Comparison of ENCODE assay signal across 9 cellular contexts in genomic region chr7:2158331-2159175, GRCh38.
DNase-seq lines count a peak whose midpoint lies in the region; ATAC-seq and TF ChIP-seq lines count a peak whose summit lies in the region.
"Had no signal": no experiment of that assay in that cellular context is flagged by ENCODE, and none has a peak within 500 bp of the region (broad histone marks: within the 10 kb centered on the region; RNA-seq: fewer than 3 reads in every experiment).

No MANE protein-coding gene starts in this region.

- TF ChIP-seq POLR2A in stomach (IDR thresholded peaks at IDR 0.05) = no peak

- H3K4me3 ChIP-seq in SK-N-MC (no peak overlapping the region), iPS-18a (ENCODE audit: low read length) (no peak overlapping the region), stomach (no peak overlapping the region)

- 79 to 87% (median 81%) methylated on average over 12 to 13 of the region's 13 CpGs for WGBS in stomach, 5 donors

- H3K27ac ChIP-seq in SK-N-MC (peak overlapping the region; percentile 39), iPS-18a (ENCODE audit: low read length) (peak overlapping the region; percentile 5), stomach (peak overlapping the region; percentile 58 to 85 (median 68))

- H3K9ac ChIP-seq in SK-N-MC (ENCODE audit: insufficient read length) (no peak overlapping the region), iPS-18a (ENCODE audit: low read length) (no peak overlapping the region)

- peaks cover 17% of the 10 kb centered on the region for H3K4me1 ChIP-seq in iPS-18a (ENCODE audit: control insufficient read depth, low read depth, low read length)
- peaks cover 21 to 38% (median 26%) of the 10 kb centered on the region in 4 donors for H3K4me1 ChIP-seq in stomach

- DNase-seq in NCI-H128 (lab: John Stamatoyannopoulos, UW; ENCODE audit: unreplicated experiment) (peak; percentile 28), SK-N-MC (ENCODE audit: low read depth, low spot score) (no peak), stomach (no peak), RPMI8226 (no peak), NOMO-1 treated with DMSO at 0.1 percent for 48 hours (lab: John Stamatoyannopoulos, UW; ENCODE audit: unreplicated experiment) (no peak)
- DNase-seq: stimulated activated naive CD8-positive, alpha-beta T cell treated with anti-CD3 and anti-CD28 coated beads, Interleukin-15, Interleukin-2, amounts not matched to agents 100 U/mL and 50 U/mL, for 24 hours had no signal

- intact Hi-C loops in stomach (cut with DNase I; ENCODE audit: low total_unique reads) = no loop called here

- H3K27me3 ChIP-seq in iPS-18a (ENCODE audit: control insufficient read depth, insufficient read depth, low read length) = no peaks in the 10 kb centered on the region
- H3K27me3 ChIP-seq in stomach = no peaks in the 10 kb centered on the region

- ATAC-seq in GM21423 (IDR thresholded peaks at IDR 0.05; ENCODE audit: unreplicated experiment) (no peak), HG03571 (IDR thresholded peaks at IDR 0.05; ENCODE audit: unreplicated experiment) (no peak)
- ATAC-seq: stimulated activated naive CD8-positive, alpha-beta T cell treated with anti-CD3 and anti-CD28 coated beads, Interleukin-15, Interleukin-2, amounts not matched to agents 100 U/mL and 50 U/mL, for 24 hours had no signal

- H3K9me3 ChIP-seq in SK-N-MC (ENCODE audit: low read depth, low read length) (no peaks in the 10 kb centered on the region), iPS-18a (ENCODE audit: control insufficient read depth, low read depth, low read length) (no peaks in the 10 kb centered on the region), stomach (no peaks in the 10 kb centered on the region)

- no peak for TF ChIP-seq CTCF in stomach (IDR thresholded peaks at IDR 0.05)

- H3K36me3 ChIP-seq in SK-N-MC (ENCODE audit: insufficient read depth, low read length) (peaks cover 3% of the 10 kb centered on the region; the same call in 1 of the 2 replicates), iPS-18a (ENCODE audit: control insufficient read depth, low read depth, low read length) (no peaks in the 10 kb centered on the region), stomach (no peaks in the 10 kb centered on the region)

- TF ChIP-seq EP300 in stomach (IDR thresholded peaks at IDR 0.05) = no peak

Comparison
In these comparisons a context has a peak if more than half of its experiments do, and no peak if none do; other contexts are left out.
1. H3K27ac ChIP-seq: peak in every context shown above with its lines; median percentile 68 in stomach; 39 in SK-N-MC; 5 in iPS-18a.